Comparison of ENCODE assay signal across 16 cellular contexts in the genomic region with DNA sequence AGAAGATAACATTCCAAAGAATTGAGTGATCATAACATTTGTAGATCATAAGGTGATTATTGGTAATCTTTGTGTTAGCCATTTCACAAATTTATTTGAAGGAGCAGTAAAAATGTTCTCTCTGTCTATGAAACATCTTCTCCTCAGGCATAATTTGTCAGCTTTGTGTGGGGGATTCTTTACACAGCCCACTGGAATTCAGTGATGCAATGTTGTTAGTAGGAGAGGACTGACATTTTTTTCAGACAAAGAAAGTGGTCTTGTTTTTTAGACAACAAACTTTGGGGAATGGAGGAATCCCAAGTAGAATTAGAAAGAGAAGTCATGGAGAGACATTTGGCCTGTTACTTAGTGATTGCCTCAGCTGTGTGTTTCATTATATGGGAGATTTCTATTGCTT.
DNase-seq lines count a peak whose midpoint lies in the region; TF ChIP-seq lines count a peak whose summit lies in the region.
"Had no signal": no experiment of that assay in that cellular context is flagged by ENCODE, and none has a peak within 500 bp of the region (broad histone marks: within the 10 kb centered on the region; RNA-seq: fewer than 3 reads in every experiment).

No MANE protein-coding gene starts in this region.

- no peaks in the 10 kb centered on the region for H3K36me3 ChIP-seq in GM23248 (ENCODE audit: low read depth)
- H3K36me3 ChIP-seq in ascending aorta: no peaks in the 10 kb centered on the region
- H3K36me3 ChIP-seq in skeletal muscle satellite cell (ENCODE audit: insufficient read depth, low read length): peaks cover 9% of the 10 kb centered on the region
- H3K36me3 ChIP-seq: adrenal gland; BLaER1 treated with 17β-estradiol and CSF1 and Interleukin-3, amounts not matched to agents 10 nM and 100 nM had no signal

- H3K9me3 ChIP-seq in GM23248 (ENCODE audit: low read depth): no peaks in the 10 kb centered on the region
- no peaks in the 10 kb centered on the region for H3K9me3 ChIP-seq in ascending aorta
- no peaks in the 10 kb centered on the region for H3K9me3 ChIP-seq in skeletal muscle satellite cell (replicated peaks; ENCODE audit: low read length)
- H3K9me3 ChIP-seq: adrenal gland; BLaER1 treated with 17β-estradiol and CSF1 and Interleukin-3, amounts not matched to agents 10 nM and 100 nM had no signal

- H3K9ac ChIP-seq in GM23248 (peak overlapping the region; percentile 31), skeletal muscle satellite cell (ENCODE audit: low read depth, low read length) (peak overlapping the region; percentile 13)
- H3K9ac ChIP-seq: BLaER1 treated with 17β-estradiol and CSF1 and Interleukin-3, amounts not matched to agents 10 nM and 100 nM had no signal

- H3K79me2 ChIP-seq in GM23248 (ENCODE audit: insufficient read depth): peaks cover 82% of the 10 kb centered on the region

- peaks cover 59% of the 10 kb centered on the region for H3K4me1 ChIP-seq in GM23248 (ENCODE audit: insufficient read depth)
- peaks cover 0 to 37% of the 10 kb centered on the region in 2 donors for H3K4me1 ChIP-seq in ascending aorta
- peaks cover 67% of the 10 kb centered on the region for H3K4me1 ChIP-seq in skeletal muscle satellite cell (ENCODE audit: control insufficient read depth, insufficient read depth, low read length)
- H3K4me1 ChIP-seq: adrenal gland; BLaER1 treated with 17β-estradiol and CSF1 and Interleukin-3, amounts not matched to agents 10 nM and 100 nM had no signal

- no peaks in the 10 kb centered on the region for H4K20me1 ChIP-seq in GM23248 (ENCODE audit: insufficient read depth)
- H4K20me1 ChIP-seq: BLaER1 treated with 17β-estradiol and CSF1 and Interleukin-3, amounts not matched to agents 10 nM and 100 nM had no signal

- H3K4me3 ChIP-seq in GM23248 (peak overlapping the region; percentile 12; the same call in 1 of the 2 replicates), ascending aorta (no peak overlapping the region), fibroblast of villous mesenchyme (ENCODE audit: low read depth, low read length) (no peak overlapping the region), skeletal muscle satellite cell (ENCODE audit: low read length) (peak overlapping the region; percentile 1)
- H3K4me3 ChIP-seq: adrenal gland; BLaER1 treated with 17β-estradiol and CSF1 and Interleukin-3, amounts not matched to agents 10 nM and 100 nM; PC-9 had no signal

- peak overlapping the region; percentile 93 for H3K27ac ChIP-seq in GM23248
- peak overlapping the region; percentile 73 to 87 for H3K27ac ChIP-seq in ascending aorta
- H3K27ac ChIP-seq: adrenal gland; BLaER1 treated with 17β-estradiol and CSF1 and Interleukin-3, amounts not matched to agents 10 nM and 100 nM; PC-9 had no signal

- no peak overlapping the region for H2AFZ ChIP-seq in GM23248
- H2AFZ ChIP-seq: PC-9 had no signal

- peaks cover 68% of the 10 kb centered on the region for H3F3A ChIP-seq in GM23248 (ENCODE audit: insufficient read depth)

- H3K4me2 ChIP-seq in GM23248 (ENCODE audit: unreplicated experiment) (peak overlapping the region; percentile 71), skeletal muscle satellite cell (ENCODE audit: low read length) (peak overlapping the region; percentile 37)
- H3K4me2 ChIP-seq: BLaER1 treated with 17β-estradiol and CSF1 and Interleukin-3, amounts not matched to agents 10 nM and 100 nM; PC-9 had no signal

- TF ChIP-seq CTCF in ascending aorta (IDR thresholded peaks at IDR 0.05) (no peak), fibroblast of villous mesenchyme (IDR thresholded peaks at IDR 0.05; ENCODE audit: insufficient read depth, low read depth, low read length) (no peak)

- intact Hi-C loops in ascending aorta (cut with DNase I): no loop called here

- peak; percentile 83 for DNase-seq in GM23248
- DNase-seq in ascending aorta (ENCODE audit: low spot score in 2 of 2): no peak
- DNase-seq in fibroblast of villous mesenchyme (ENCODE audit: low read depth): peak; percentile 82
- DNase-seq in HuH-7 (ENCODE audit: low spot score): no peak
- no peak for DNase-seq in NCI-H2081 (lab: John Stamatoyannopoulos, UW)
- no peak for DNase-seq in T-helper 2 cell
- no peak for DNase-seq in activated CD4-positive, CD25-positive, alpha-beta regulatory T cell treated with anti-CD3 and anti-CD28 coated beads, Interleukin-2, amount 50 U/mL, for 72 hours
- DNase-seq: activated CD4-positive, alpha-beta memory T cell treated with anti-CD3 and anti-CD28 coated beads, Interleukin-2, amount 10 ng/mL, durations not matched to agents 7 days and 5 days; adrenal gland; hippocampal formation; naive B cell; NCI-H1436; NCI-H510A; PC-9 had no signal

- no peaks in the 10 kb centered on the region; the same call in 1 of the 2 replicates for H3K9me2 ChIP-seq in GM23248 (ENCODE audit: insufficient read depth)

- H3K27me3 ChIP-seq in GM23248 (replicated peaks; ENCODE audit: insufficient read depth): no peaks in the 10 kb centered on the region
- no peaks in the 10 kb centered on the region for H3K27me3 ChIP-seq in ascending aorta
- H3K27me3 ChIP-seq in skeletal muscle satellite cell (ENCODE audit: control insufficient read depth, insufficient read depth, low read length): no peaks in the 10 kb centered on the region
- H3K27me3 ChIP-seq: adrenal gland; BLaER1 treated with 17β-estradiol and CSF1 and Interleukin-3, amounts not matched to agents 10 nM and 100 nM had no signal

- in situ Hi-C loops in GM23248 (cut with MboI): no loop called here

Comparison
In these comparisons a context has a peak if more than half of its experiments do, and no peak if none do; other contexts are left out.
1. DNase-seq: peak in GM23248 (single experiment) and fibroblast of villous mesenchyme (single experiment); none in ascending aorta (0 of 2), HuH-7 (single experiment), NCI-H2081 (0 of 2), T-helper 2 cell (0 of 5) and activated CD4-positive, CD25-positive, alpha-beta regulatory T cell treated with anti-CD3 and anti-CD28 coated beads, Interleukin-2, amount 50 U/mL, for 72 hours (single experiment).
2. H3K4me3 ChIP-seq: peak in GM23248 (single experiment) and skeletal muscle satellite cell (single experiment); none in ascending aorta (0 of 2) and fibroblast of villous mesenchyme (single experiment).